In genomic region chr13:37505531-37505930, GRCh38 we compare ENCODE assay signal across 27 cellular contexts.
"Had no signal": no experiment of that assay in that cellular context is flagged by ENCODE, and none has a peak within 500 bp of the region (broad histone marks: within the 10 kb centered on the region; RNA-seq: fewer than 3 reads in every experiment).

No MANE protein-coding gene starts in this region.

- H3K36me3 ChIP-seq: ascending aorta, breast epithelium, cardiac muscle cell, colonic mucosa, esophagus squamous epithelium, gastroesophageal sphincter had no signal

- H3K27me3 ChIP-seq: ascending aorta, breast epithelium, cardiac muscle cell, colonic mucosa, esophagus squamous epithelium, gastroesophageal sphincter had no signal

- H3K4me1 ChIP-seq: ascending aorta, breast epithelium, colonic mucosa, gastroesophageal sphincter had no signal

- FAIRE-seq: endometrium, endothelial cell of umbilical vein had no signal

- H3K9me3 ChIP-seq: ascending aorta, breast epithelium, colonic mucosa, esophagus squamous epithelium, gastroesophageal sphincter had no signal

- H3K4me3 ChIP-seq: ascending aorta, breast epithelium, cardiac muscle cell, colonic mucosa, esophagus squamous epithelium, gastroesophageal sphincter had no signal

- H3K27ac ChIP-seq: ascending aorta, breast epithelium, cardiac muscle cell, colonic mucosa, epithelial cell of prostate, esophagus squamous epithelium, gastroesophageal sphincter had no signal

- DNase-seq: activated CD4-positive, alpha-beta memory T cell treated with anti-CD3 and anti-CD28 coated beads, Interleukin-2, amount 10 ng/mL, durations not matched to agents 7 days and 5 days; activated CD4-positive, alpha-beta T cell treated with anti-CD3 and anti-CD28 coated beads for 1 hour; activated CD4-positive, alpha-beta T cell treated with anti-CD3 and anti-CD28 coated beads for 4 hours; activated CD4-positive, alpha-beta T cell treated with anti-CD3 and anti-CD28 coated beads, Interleukin-2, amount 10 ng/mL, durations not matched to agents 7 days and 5 days; activated CD4-positive, alpha-beta T cell treated with anti-CD3 and anti-CD28 coated beads, Interleukin-2, amount 50 U/mL, for 4 hours; activated CD8-positive, alpha-beta memory T cell treated with anti-CD3 and anti-CD28 coated beads, Interleukin-2, amount 50 U/mL, for 48 hours; activated gamma-delta T cell; activated naive CD4-positive, alpha-beta T cell; activated naive CD4-positive, alpha-beta T cell treated with anti-CD3 and anti-CD28 coated beads, Interleukin-2, amount 10 ng/mL, durations not matched to agents 7 days and 5 days; activated naive CD8-positive, alpha-beta T cell treated with anti-CD3 and anti-CD28 coated beads, Interleukin-2, amount 10 ng/mL, durations not matched to agents 7 days and 5 days; activated T-cell treated with anti-CD3 and anti-CD28 coated beads for 4 hours; activated T-cell treated with anti-CD3 and anti-CD28 coated beads, Interleukin-2, amount 50 U/mL, for 24 hours; activated T-cell treated with anti-CD3 and anti-CD28 coated beads, Interleukin-2, amount 50 U/mL, for 72 hours; central memory CD4-positive, alpha-beta T cell; cerebellar nuclear complex; colonic mucosa; effector CD8-positive, alpha-beta T cell; esophagus squamous epithelium; foreskin melanocyte; T-helper 2 cell had no signal
